Comparison of ENCODE assay signal across 13 cellular contexts in the genomic region with DNA sequence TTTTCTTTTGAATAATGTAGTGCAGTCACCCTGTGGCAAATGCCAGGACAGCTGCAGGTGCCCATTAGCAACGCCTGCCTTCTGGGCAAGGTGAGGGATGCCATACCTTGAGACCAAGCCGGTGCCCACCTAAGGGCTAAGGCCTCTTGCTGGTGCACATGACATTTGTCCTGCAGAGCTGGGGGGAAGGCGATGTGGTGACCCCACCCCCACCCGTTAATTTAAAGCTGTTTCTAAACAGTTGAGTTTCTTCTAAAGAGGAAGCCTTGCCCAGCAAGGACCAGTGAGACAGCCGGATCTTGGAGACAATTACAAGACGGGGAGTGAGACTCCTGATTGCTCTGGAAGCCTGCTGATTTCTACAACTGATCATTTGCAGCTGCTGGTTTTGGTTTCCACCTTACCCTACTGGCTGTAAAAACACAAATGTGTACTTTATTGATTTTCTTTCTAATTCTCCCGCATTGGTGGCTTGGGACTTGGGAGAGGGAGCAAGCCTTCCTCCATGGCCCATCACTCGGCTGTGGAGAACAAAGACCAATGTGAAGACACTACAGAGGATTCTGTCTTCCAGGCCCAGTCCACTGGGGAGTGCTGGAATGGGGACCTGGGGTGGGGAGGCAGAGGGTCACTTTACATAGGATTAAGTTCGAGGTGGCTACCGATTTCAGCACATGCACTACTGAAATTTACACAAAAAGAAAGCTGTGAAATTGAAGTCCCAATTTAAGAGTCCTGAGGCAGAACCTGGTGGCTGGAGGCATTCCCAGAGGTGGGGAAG. TPM values are rescaled to one million over a fixed set of nuclear protein-coding genes. Genes with fewer than 3 reads are reported as not detected.
DNase-seq lines count a peak whose midpoint lies in the region; ATAC-seq and TF ChIP-seq lines count a peak whose summit lies in the region.
"Had no signal": no experiment of that assay in that cellular context is flagged by ENCODE, and none has a peak within 500 bp of the region (broad histone marks: within the 10 kb centered on the region; RNA-seq: fewer than 3 reads in every experiment).

No MANE protein-coding gene starts in this region.

- H3K27me3 Mint-ChIP-seq in activated T-cell treated with anti-CD3 and anti-CD28 coated beads, Interleukin-2, amount 50 U/mL, for 72 hours (ENCODE audit: low read depth) = no peaks in the 10 kb centered on the region
- H3K27me3 Mint-ChIP-seq in endodermal cell (ENCODE audit: insufficient read depth) = no peaks in the 10 kb centered on the region
- H3K27me3 Mint-ChIP-seq in stimulated activated naive CD8-positive, alpha-beta T cell treated with anti-CD3 and anti-CD28 coated beads, Interleukin-15, amount 100 ng/mL, for 72 hours = no peaks in the 10 kb centered on the region

- peaks cover 0 to 5% (median 0%) of the 10 kb centered on the region in 3 donors for H3K36me3 ChIP-seq in Peyer's patch
- H3K36me3 ChIP-seq in endodermal cell (ENCODE audit: control insufficient read depth, insufficient read depth, low read length) = peaks cover 18% of the 10 kb centered on the region
- H3K36me3 ChIP-seq in MG63 = peaks cover 14% of the 10 kb centered on the region
- H3K36me3 ChIP-seq: cardiac muscle cell, SJCRH30 had no signal

- peaks cover 0 to 28% (median 11%) of the 10 kb centered on the region in 4 donors for H3K4me1 ChIP-seq in Peyer's patch
- H3K4me1 ChIP-seq in endodermal cell (ENCODE audit: control insufficient read depth, insufficient read depth, low read length) = peaks cover 13% of the 10 kb centered on the region

- 89 to 92% methylated on average over 10 of the region's 10 CpGs for WGBS in endodermal cell (ENCODE audit: insufficient coverage in 1 of 2, insufficient read length in 1 of 2), 2 experiments

- no peak for ATAC-seq in activated T-cell treated with anti-CD3 and anti-CD28 coated beads, Interleukin-2, amount 50 U/mL, for 72 hours (replicated peaks in 1 of 2)
- no peak for ATAC-seq in stimulated activated naive CD8-positive, alpha-beta T cell treated with anti-CD3 and anti-CD28 coated beads, Interleukin-15, amount 100 ng/mL, for 72 hours
- ATAC-seq: psoas muscle had no signal

- H3K4me1 Mint-ChIP-seq in activated T-cell treated with anti-CD3 and anti-CD28 coated beads, Interleukin-2, amount 50 U/mL, for 72 hours (ENCODE audit: low read depth) = peaks cover 76% of the 10 kb centered on the region
- H3K4me1 Mint-ChIP-seq in endodermal cell = peaks cover 41% of the 10 kb centered on the region
- peaks cover 73% of the 10 kb centered on the region for H3K4me1 Mint-ChIP-seq in stimulated activated naive CD8-positive, alpha-beta T cell treated with anti-CD3 and anti-CD28 coated beads, Interleukin-15, amount 100 ng/mL, for 72 hours

- H3K9me3 Mint-ChIP-seq in activated T-cell treated with anti-CD3 and anti-CD28 coated beads, Interleukin-2, amount 50 U/mL, for 72 hours = no peaks in the 10 kb centered on the region
- H3K9me3 Mint-ChIP-seq in endodermal cell = no peaks in the 10 kb centered on the region
- H3K9me3 Mint-ChIP-seq in stimulated activated naive CD8-positive, alpha-beta T cell treated with anti-CD3 and anti-CD28 coated beads, Interleukin-15, amount 100 ng/mL, for 72 hours = no peaks in the 10 kb centered on the region

- no peak overlapping the region for H3K9ac ChIP-seq in endodermal cell (ENCODE audit: extremely low read depth, low read length, poor library complexity, severe bottlenecking)

- H3K27ac ChIP-seq in Peyer's patch = peak overlapping the region in 2 of 4 donors; percentile 48 to 82
- no peak overlapping the region for H3K27ac ChIP-seq in endodermal cell (ENCODE audit: low read depth, low read length)
- H3K27ac ChIP-seq: cardiac muscle cell, psoas muscle, SJCRH30 had no signal

- DNase-seq in activated T-cell treated with anti-CD3 and anti-CD28 coated beads, Interleukin-2, amount 50 U/mL, for 72 hours = no peak
- no peak for DNase-seq in activated T-cell treated with anti-CD3 and anti-CD28 coated beads, Interleukin-2, amount 50 U/mL, for 48 hours
- DNase-seq in Peyer's patch (peak in 1 of 3 donors; percentile 34), endodermal cell (no peak), NCI-H226 (no peak), MG63 (no peak)
- no peak for DNase-seq in stimulated activated naive CD8-positive, alpha-beta T cell treated with anti-CD3 and anti-CD28 coated beads, Interleukin-15, amount 100 ng/mL, for 72 hours
- no peak for DNase-seq in activated CD4-positive, CD25-positive, alpha-beta regulatory T cell treated with anti-CD3 and anti-CD28 coated beads, Interleukin-2, amount 50 U/mL, for 72 hours
- DNase-seq: C1 segment of cervical spinal cord, NCI-H2029, psoas muscle, SJCRH30 had no signal

- no peak for TF ChIP-seq CTCF in Peyer's patch (IDR thresholded peaks at IDR 0.05)
- TF ChIP-seq CTCF in endodermal cell (conservative IDR thresholded peaks at IDR 0.05) = no peak

- H3K4me3 ChIP-seq in Peyer's patch (peak overlapping the region; percentile 5 to 84 (median 12)), endodermal cell (ENCODE audit: low read length) (peak overlapping the region; percentile 30), MG63 (no peak overlapping the region)
- H3K4me3 ChIP-seq: cardiac muscle cell, psoas muscle, SJCRH30 had no signal

- H3K27me3 ChIP-seq in Peyer's patch = no peaks in the 10 kb centered on the region
- H3K27me3 ChIP-seq in endodermal cell (ENCODE audit: control insufficient read depth, insufficient read depth, low read length, poor library complexity, severe bottlenecking) = no peaks in the 10 kb centered on the region
- no peaks in the 10 kb centered on the region for H3K27me3 ChIP-seq in MG63
- H3K27me3 ChIP-seq: cardiac muscle cell, SJCRH30 had no signal

- peaks cover 17 to 31% of the 10 kb centered on the region in 2 donors for H3K36me3 Mint-ChIP-seq in activated T-cell treated with anti-CD3 and anti-CD28 coated beads, Interleukin-2, amount 50 U/mL, for 72 hours (ENCODE audit: insufficient read depth in 2 of 2)
- peaks cover 20% of the 10 kb centered on the region for H3K36me3 Mint-ChIP-seq in endodermal cell (ENCODE audit: low read depth)

- peak overlapping the region; percentile 90 to 94 for H3K4me3 Mint-ChIP-seq in activated T-cell treated with anti-CD3 and anti-CD28 coated beads, Interleukin-2, amount 50 U/mL, for 72 hours
- peak overlapping the region; percentile 74 for H3K4me3 Mint-ChIP-seq in endodermal cell
- H3K4me3 Mint-ChIP-seq in stimulated activated naive CD8-positive, alpha-beta T cell treated with anti-CD3 and anti-CD28 coated beads, Interleukin-15, amount 100 ng/mL, for 72 hours = peak overlapping the region; percentile 89 to 98

- no peak for TF ChIP-seq POLR2A in Peyer's patch (IDR thresholded peaks at IDR 0.05)

- peak overlapping the region; percentile 76 for H3K27ac Mint-ChIP-seq in activated T-cell treated with anti-CD3 and anti-CD28 coated beads, Interleukin-2, amount 50 U/mL, for 72 hours
- H3K27ac Mint-ChIP-seq in endodermal cell = no peak overlapping the region
- peak overlapping the region; percentile 47 to 68 for H3K27ac Mint-ChIP-seq in stimulated activated naive CD8-positive, alpha-beta T cell treated with anti-CD3 and anti-CD28 coated beads, Interleukin-15, amount 100 ng/mL, for 72 hours

- H3K9me3 ChIP-seq in Peyer's patch (no peaks in the 10 kb centered on the region), endodermal cell (ENCODE audit: control insufficient read depth, low read length) (no peaks in the 10 kb centered on the region), MG63 (no peaks in the 10 kb centered on the region)
- H3K9me3 ChIP-seq: psoas muscle, SJCRH30 had no signal

RNA-seq across cellular contexts. Expression of a gene that starts 2.7 kb away (rescaled TPM):
- 10 to 100 TPM; 22.5 to 24.6 TPM for total RNA-seq in activated T-cell treated with anti-CD3 and anti-CD28 coated beads, Interleukin-2, amount 50 U/mL, for 72 hours
- total RNA-seq in Peyer's patch (1 to 10 TPM in 2 of 4 donors, under 1 TPM in 1, not detected in 1; 0.88 to 1.9 (median 1.2) TPM), endodermal cell (10 to 100 TPM in 1 of 2 donors, 1 to 10 TPM in 1; 9.8 to 10.3 TPM)
- polyA plus RNA-seq in endodermal cell (2013, experiment 1 of 2) = 26.6 TPM
- polyA plus RNA-seq in endodermal cell (2013, experiment 2 of 2) = 26.3 TPM
- total RNA-seq in MG63 (2014; rRNA removed; shearing (Covaris generic); ENCODE audit: low replicate concordance) = 0.49 and 0.72 TPM in 2 replicates

RNA-seq across cellular contexts. Expression of a gene that starts 45.2 kb away (rescaled TPM):
- 100 to 1,000 TPM; 131 to 134 TPM for total RNA-seq in activated T-cell treated with anti-CD3 and anti-CD28 coated beads, Interleukin-2, amount 50 U/mL, for 72 hours
- 10 to 100 TPM; 33.2 to 74.3 (median 52.5) TPM for total RNA-seq in Peyer's patch
- 100 to 1,000 TPM; 164 to 168 TPM for total RNA-seq in endodermal cell
- 75.7 TPM for polyA plus RNA-seq in endodermal cell (2013, experiment 1 of 2)
- polyA plus RNA-seq in endodermal cell (2013, experiment 2 of 2) = 80.7 TPM
- total RNA-seq in MG63 (2014; rRNA removed; shearing (Covaris generic); ENCODE audit: low replicate concordance) = 70.7 and 110 TPM in 2 replicates
